Comparison of ENCODE assay signal across 12 cellular contexts in genomic region chr12:51531284-51531981, GRCh38. TPM values are rescaled to one million over a fixed set of nuclear protein-coding genes. Genes with fewer than 3 reads are reported as not detected.
A peak's percentile ranks its signal among the peaks of the same experiment; 100 is the strongest.
DNase-seq lines count a peak whose midpoint lies in the region; ATAC-seq, FAIRE-seq and TF ChIP-seq lines count a peak whose summit lies in the region.
"Had no signal": no experiment of that assay in that cellular context is flagged by ENCODE, and none has a peak within 500 bp of the region (broad histone marks: within the 10 kb centered on the region; RNA-seq: fewer than 3 reads in every experiment).

No MANE protein-coding gene starts in this region.

- ATAC-seq in DND-41 (ENCODE audit: insufficient read depth, low read depth) (peak; percentile 50), mucosa of descending colon (peak; percentile 9)
- ATAC-seq in stimulated activated effector memory CD8-positive, alpha-beta T cell treated with anti-CD3 and anti-CD28 coated beads, Interleukin-12 subunit alpha, Interleukin-12 subunit beta, amount 100 ng/mL, for 72 hours, result no peak

- H3K4me2 ChIP-seq in DND-41 (ENCODE audit: insufficient read depth, low read length) (peak overlapping the region; percentile 51), astrocyte (ENCODE audit: low read length) (peak overlapping the region; percentile 44)

- no peaks in the 10 kb centered on the region for H4K20me1 ChIP-seq in DND-41 (ENCODE audit: insufficient read depth, low read length)
- no peaks in the 10 kb centered on the region for H4K20me1 ChIP-seq in astrocyte (ENCODE audit: insufficient read depth, low read length)

- H3K9ac ChIP-seq in DND-41 (ENCODE audit: low read depth, low read length), result peak overlapping the region; percentile 16; the same call in 1 of the 2 replicates
- H3K9ac ChIP-seq in astrocyte (ENCODE audit: low read length), result no peak overlapping the region

- H3K9me3 Mint-ChIP-seq in HFFc6, result no peaks in the 10 kb centered on the region
- H3K9me3 Mint-ChIP-seq in astrocyte (ENCODE audit: unreplicated experiment), result no peaks in the 10 kb centered on the region
- H3K9me3 Mint-ChIP-seq in stimulated activated effector memory CD8-positive, alpha-beta T cell treated with anti-CD3 and anti-CD28 coated beads, Interleukin-12 subunit alpha, Interleukin-12 subunit beta, amount 100 ng/mL, for 72 hours, result no peaks in the 10 kb centered on the region

- intact Hi-C loops in mucosa of descending colon (cut with DNase I, micrococcal nuclease) (loop anchor here (5.0 to 10.0 kb wide), 2 partner anchors 107 to 109 kb away; partner anchors contain the start of gene SLC4A8 (in 2 of the 2)), ascending aorta (cut with DNase I) (no loop called here)

- H3K4me1 Mint-ChIP-seq in HFFc6 (ENCODE audit: low read depth) (peaks cover 61% of the 10 kb centered on the region), astrocyte (ENCODE audit: low read depth, unreplicated experiment) (no peaks in the 10 kb centered on the region)
- peaks cover 8% of the 10 kb centered on the region for H3K4me1 Mint-ChIP-seq in stimulated activated effector memory CD8-positive, alpha-beta T cell treated with anti-CD3 and anti-CD28 coated beads, Interleukin-12 subunit alpha, Interleukin-12 subunit beta, amount 100 ng/mL, for 72 hours

- H3K4me1 ChIP-seq in DND-41 (ENCODE audit: insufficient read depth, low read length) (peaks cover 12% of the 10 kb centered on the region), astrocyte (ENCODE audit: insufficient read depth, low read length) (peaks cover 3% of the 10 kb centered on the region), mucosa of descending colon (ENCODE audit: low read depth) (no peaks in the 10 kb centered on the region), ascending aorta (no peaks in the 10 kb centered on the region)
- H3K4me1 ChIP-seq: testis had no signal

- TF ChIP-seq CTCF in DND-41 (IDR thresholded peaks at IDR 0.05; ENCODE audit: borderline replicate concordance, extremely low read depth, low read length, poor library complexity, severe bottlenecking) (no peak), HFFc6 (IDR thresholded peaks at IDR 0.05) (no peak), astrocyte (IDR thresholded peaks at IDR 0.05; ENCODE audit: insufficient read depth, low read depth, low read length) (no peak), mucosa of descending colon (IDR thresholded peaks at IDR 0.05) (no peak), ascending aorta (IDR thresholded peaks at IDR 0.05) (no peak)

- H3K27ac ChIP-seq in DND-41 (ENCODE audit: low read length) (peak overlapping the region; percentile 58), astrocyte (ENCODE audit: low read depth, low read length) (no peak overlapping the region), ascending aorta (no peak overlapping the region)
- H3K27ac ChIP-seq: neutrophil, testis had no signal

- H3K79me2 ChIP-seq in DND-41 (ENCODE audit: insufficient read depth, low read length) (no peaks in the 10 kb centered on the region), astrocyte (ENCODE audit: insufficient read depth, low read length) (no peaks in the 10 kb centered on the region)

- H2AFZ ChIP-seq in DND-41 (ENCODE audit: low read depth, low read length) (peak overlapping the region; percentile 70), astrocyte (ENCODE audit: low read depth, low read length) (peak overlapping the region; percentile 44)

- H3K27me3 Mint-ChIP-seq in HFFc6 (ENCODE audit: insufficient read depth) (peaks cover 3% of the 10 kb centered on the region), astrocyte (ENCODE audit: low read depth, unreplicated experiment) (peaks cover 25% of the 10 kb centered on the region)

- H3K4me3 Mint-ChIP-seq in HFFc6, result peak overlapping the region; percentile 35; the same call in 1 of the 2 replicates
- no peak overlapping the region for H3K4me3 Mint-ChIP-seq in astrocyte (ENCODE audit: unreplicated experiment)
- no peak overlapping the region for H3K4me3 Mint-ChIP-seq in stimulated activated effector memory CD8-positive, alpha-beta T cell treated with anti-CD3 and anti-CD28 coated beads, Interleukin-12 subunit alpha, Interleukin-12 subunit beta, amount 100 ng/mL, for 72 hours

- H3K9me3 ChIP-seq in DND-41 (ENCODE audit: insufficient read depth, low read length, severe bottlenecking) (no peaks in the 10 kb centered on the region), astrocyte (ENCODE audit: insufficient read depth, low read depth, low read length) (no peaks in the 10 kb centered on the region), mucosa of descending colon (no peaks in the 10 kb centered on the region), ascending aorta (no peaks in the 10 kb centered on the region)
- H3K9me3 ChIP-seq: neutrophil, SJSA1, testis had no signal

- DNase-seq in DND-41 (peak; percentile 53), HFFc6 (no peak), astrocyte (ENCODE audit: low read depth) (no peak), mucosa of descending colon (no peak), T-helper 1 cell (no peak), ascending aorta (ENCODE audit: low spot score in 2 of 2) (no peak), inferior parietal cortex (ENCODE audit: extremely low spot score) (no peak)
- DNase-seq in stimulated activated effector memory CD8-positive, alpha-beta T cell treated with anti-CD3 and anti-CD28 coated beads, Interleukin-12 subunit alpha, Interleukin-12 subunit beta, amount 100 ng/mL, for 72 hours (ENCODE audit: low spot score in 2 of 2), result no peak

- H3K36me3 ChIP-seq in DND-41 (ENCODE audit: insufficient read depth, low read length), result no peaks in the 10 kb centered on the region
- no peaks in the 10 kb centered on the region for H3K36me3 ChIP-seq in astrocyte (ENCODE audit: insufficient read depth, low read length)
- H3K36me3 ChIP-seq in mucosa of descending colon (ENCODE audit: low read depth), result no peaks in the 10 kb centered on the region
- no peaks in the 10 kb centered on the region for H3K36me3 ChIP-seq in ascending aorta
- H3K36me3 ChIP-seq: neutrophil, SJSA1 had no signal

- no peak for FAIRE-seq in astrocyte (lab: Jason Lieb, UNC)
- FAIRE-seq: endometrium had no signal

- no peaks in the 10 kb centered on the region for H3K27me3 ChIP-seq in DND-41 (ENCODE audit: insufficient read depth, low read length, poor library complexity)
- H3K27me3 ChIP-seq in astrocyte (ENCODE audit: insufficient read depth, low read length), result peaks cover 2% of the 10 kb centered on the region
- H3K27me3 ChIP-seq in ascending aorta, result no peaks in the 10 kb centered on the region
- H3K27me3 ChIP-seq: SJSA1, testis had no signal

- H3K36me3 Mint-ChIP-seq in HFFc6 (ENCODE audit: low read depth) (no peaks in the 10 kb centered on the region), astrocyte (ENCODE audit: low read depth, unreplicated experiment) (no peaks in the 10 kb centered on the region)
- H3K36me3 Mint-ChIP-seq in stimulated activated effector memory CD8-positive, alpha-beta T cell treated with anti-CD3 and anti-CD28 coated beads, Interleukin-12 subunit alpha, Interleukin-12 subunit beta, amount 100 ng/mL, for 72 hours, result no peaks in the 10 kb centered on the region

- H3K27ac Mint-ChIP-seq in HFFc6 (peak overlapping the region; percentile 58; the same call in 1 of the 2 replicates), astrocyte (ENCODE audit: unreplicated experiment) (no peak overlapping the region)
- no peak overlapping the region for H3K27ac Mint-ChIP-seq in stimulated activated effector memory CD8-positive, alpha-beta T cell treated with anti-CD3 and anti-CD28 coated beads, Interleukin-12 subunit alpha, Interleukin-12 subunit beta, amount 100 ng/mL, for 72 hours

- H3K4me3 ChIP-seq in DND-41 (ENCODE audit: low read depth in 1 of 2, low read length in 2 of 2), result peak overlapping the region in 1 of 2 experiments; percentile 21; a peak in 1 of 4 replicates
- H3K4me3 ChIP-seq in astrocyte (ENCODE audit: insufficient read depth, low read depth, low read length), result no peak overlapping the region
- H3K4me3 ChIP-seq in mucosa of descending colon, result no peak overlapping the region
- no peak overlapping the region for H3K4me3 ChIP-seq in ascending aorta
- H3K4me3 ChIP-seq: SJSA1, testis had no signal

RNA-seq across cellular contexts. Expression of gene SCN8A, which starts 59.6 kb away (rescaled TPM):
- total RNA-seq in HFFc6 (2021; fragmentation: NEBNext Ultra II Directional; extraction: Animal tissue kit (Norgen Biotek cat#: 25700)), result 10 to 100 TPM; 13.4 to 16.0 (median 15.3) TPM
- total RNA-seq in astrocyte (6.5 and 6.9 TPM in 2 replicates), mucosa of descending colon (1 to 10 TPM; 2.7 to 5.2 (median 3.6) TPM), ascending aorta (2.0 TPM)
